14 cellular contexts compared by ENCODE assay signal in the genomic region with DNA sequence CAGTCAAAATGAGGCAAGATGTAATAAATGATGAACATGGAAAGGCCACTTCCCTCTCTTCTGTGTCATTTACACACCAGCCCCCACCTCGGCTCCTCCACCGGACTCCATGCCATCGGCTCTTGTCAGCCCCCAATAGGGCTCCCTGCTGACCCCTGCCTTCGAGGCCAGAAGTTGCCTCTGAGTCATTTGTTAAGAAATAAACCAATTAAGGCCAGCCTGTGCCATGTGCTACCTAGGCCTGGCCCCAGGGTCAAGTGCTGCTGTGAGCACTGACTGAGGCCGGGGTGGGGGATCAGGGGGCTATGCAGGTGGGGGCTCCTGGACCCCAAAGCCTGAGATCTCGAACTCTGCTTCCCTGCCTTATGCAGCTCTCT. TPM values are rescaled to one million over a fixed set of nuclear protein-coding genes. Genes with fewer than 3 reads are reported as not detected.
DNase-seq lines count a peak whose midpoint lies in the region; ATAC-seq and TF ChIP-seq lines count a peak whose summit lies in the region.
"Had no signal": no experiment of that assay in that cellular context is flagged by ENCODE, and none has a peak within 500 bp of the region (broad histone marks: within the 10 kb centered on the region; RNA-seq: fewer than 3 reads in every experiment).

No MANE protein-coding gene starts in this region.

- H4K91ac ChIP-seq in mesenchymal stem cell (ENCODE audit: low read length) = no peak overlapping the region

- H3K36me3 ChIP-seq in DND-41 (ENCODE audit: insufficient read depth, low read length) = peaks cover 40% of the 10 kb centered on the region
- peaks cover 93% of the 10 kb centered on the region for H3K36me3 ChIP-seq in KOPT-K1 (ENCODE audit: insufficient read depth, low read length)
- H3K36me3 ChIP-seq in mesenchymal stem cell (ENCODE audit: control insufficient read depth in 1 of 2, insufficient read depth in 2 of 2, low read depth in 1 of 2, low read length in 2 of 2) = no peaks in the 10 kb centered on the region

- no peak overlapping the region for H2BK12ac ChIP-seq in mesenchymal stem cell (ENCODE audit: low read length in 2 of 2)

- no peak overlapping the region for H3K23ac ChIP-seq in mesenchymal stem cell (ENCODE audit: low read length in 2 of 2)

- no peak overlapping the region for H3K14ac ChIP-seq in mesenchymal stem cell (ENCODE audit: low read length in 2 of 2)

- no peak for ATAC-seq in DND-41 (ENCODE audit: insufficient read depth, low read depth)
- ATAC-seq in GM21515 (IDR thresholded peaks at IDR 0.05; ENCODE audit: unreplicated experiment) = no peak
- no peak for ATAC-seq in HG03025 (IDR thresholded peaks at IDR 0.05; ENCODE audit: low FRiP score, unreplicated experiment)
- ATAC-seq: naive thymus-derived CD4-positive, alpha-beta T cell had no signal

- H3K27me3 ChIP-seq in DND-41 (ENCODE audit: insufficient read depth, low read length, poor library complexity) = no peaks in the 10 kb centered on the region
- H3K27me3 ChIP-seq in mesenchymal stem cell (ENCODE audit: control insufficient read depth in 1 of 2, insufficient read depth in 1 of 2, low read length in 2 of 2) = peaks cover 22 to 59% of the 10 kb centered on the region in 2 experiments

- H2BK5ac ChIP-seq in mesenchymal stem cell (ENCODE audit: low read depth, low read length, poor library complexity, severe bottlenecking) = no peak overlapping the region

- H3K4me1 ChIP-seq in DND-41 (ENCODE audit: insufficient read depth, low read length) (no peaks in the 10 kb centered on the region), mesenchymal stem cell (ENCODE audit: control insufficient read depth, insufficient read depth, low read depth, low read length) (peaks cover 17% of the 10 kb centered on the region)

- WGBS in mesenchymal stem cell = 24% methylated on average over 6 of the region's 6 CpGs

- H3K4me2 ChIP-seq in DND-41 (ENCODE audit: insufficient read depth, low read length) = no peak overlapping the region
- no peak overlapping the region for H3K4me2 ChIP-seq in mesenchymal stem cell (ENCODE audit: low read length, poor library complexity, severe bottlenecking)

- DNase-seq in DND-41 (no peak), cardiac fibroblast (ENCODE audit: low read depth in 2 of 2) (no peak), mesenchymal stem cell (peak; percentile 53), NCI-H2107 (lab: John Stamatoyannopoulos, UW) (no peak), SKM-1 (lab: John Stamatoyannopoulos, UW; ENCODE audit: unreplicated experiment) (no peak)
- DNase-seq: activated CD8-positive, alpha-beta memory T cell treated with anti-CD3 and anti-CD28 coated beads, Interleukin-2, amount 50 U/mL, for 48 hours; activated naive CD8-positive, alpha-beta T cell treated with anti-CD3 and anti-CD28 coated beads, Interleukin-2, amount 10 ng/mL, durations not matched to agents 7 days and 5 days; naive thymus-derived CD4-positive, alpha-beta T cell; NCI-H510A; RPMI8226 had no signal

- H4K20me1 ChIP-seq in DND-41 (ENCODE audit: insufficient read depth, low read length) = no peaks in the 10 kb centered on the region

- H2AFZ ChIP-seq in DND-41 (ENCODE audit: low read depth, low read length) (no peak overlapping the region), mesenchymal stem cell (ENCODE audit: low read depth, low read length) (no peak overlapping the region)

- no peak overlapping the region for H3K4me3 ChIP-seq in DND-41 (ENCODE audit: low read depth in 1 of 2, low read length in 2 of 2)
- H3K4me3 ChIP-seq in cardiac fibroblast (replicated peaks in 1 of 2; ENCODE audit: low read depth in 2 of 2, low read length in 2 of 2) = no peak overlapping the region
- H3K4me3 ChIP-seq in mesenchymal stem cell (ENCODE audit: insufficient read depth in 1 of 2, low read depth in 1 of 2, low read length in 2 of 2) = no peak overlapping the region
- H3K4me3 ChIP-seq: coronary artery had no signal

- no peaks in the 10 kb centered on the region for H3K9me3 ChIP-seq in DND-41 (ENCODE audit: insufficient read depth, low read length, severe bottlenecking)
- no peaks in the 10 kb centered on the region for H3K9me3 ChIP-seq in KOPT-K1 (ENCODE audit: insufficient read depth, low read length, poor library complexity, severe bottlenecking)
- no peaks in the 10 kb centered on the region for H3K9me3 ChIP-seq in mesenchymal stem cell (ENCODE audit: control insufficient read depth, low read length)

- no peak overlapping the region for H3K18ac ChIP-seq in mesenchymal stem cell (ENCODE audit: low read depth in 1 of 2, low read length in 2 of 2)

- H3K27ac ChIP-seq in DND-41 (ENCODE audit: low read length) = no peak overlapping the region
- peak overlapping the region; percentile 22 for H3K27ac ChIP-seq in KOPT-K1 (ENCODE audit: low read depth, low read length, poor library complexity, severe bottlenecking)
- no peak overlapping the region for H3K27ac ChIP-seq in mesenchymal stem cell (ENCODE audit: low read length, poor library complexity, severe bottlenecking)
- H3K27ac ChIP-seq: coronary artery had no signal

- no peak overlapping the region for H3K4ac ChIP-seq in mesenchymal stem cell (ENCODE audit: low read depth in 1 of 2, low read length in 2 of 2)

- TF ChIP-seq CTCF in DND-41 (IDR thresholded peaks at IDR 0.05; ENCODE audit: borderline replicate concordance, extremely low read depth, low read length, poor library complexity, severe bottlenecking) = peak; percentile 3
- TF ChIP-seq CTCF in cardiac fibroblast (IDR thresholded peaks at IDR 0.05; ENCODE audit: low read depth, low read length) = peak; percentile 5

- H3K9ac ChIP-seq in DND-41 (ENCODE audit: low read depth, low read length) (no peak overlapping the region), mesenchymal stem cell (ENCODE audit: low read length) (no peak overlapping the region)

- H4K8ac ChIP-seq in mesenchymal stem cell (ENCODE audit: low read length) = no peak overlapping the region

- no peak overlapping the region for H2AK5ac ChIP-seq in mesenchymal stem cell (ENCODE audit: low read length, severe bottlenecking)

- no peak overlapping the region for H2BK120ac ChIP-seq in mesenchymal stem cell (ENCODE audit: low read depth, low read length)

- H3K79me2 ChIP-seq in DND-41 (ENCODE audit: insufficient read depth, low read length) = no peaks in the 10 kb centered on the region

- H3K79me1 ChIP-seq in mesenchymal stem cell (replicated peaks; ENCODE audit: low read length, poor library complexity, severe bottlenecking) = no peaks in the 10 kb centered on the region

- no peak overlapping the region for H2BK15ac ChIP-seq in mesenchymal stem cell (ENCODE audit: low read depth, poor library complexity, severe bottlenecking)

RNA-seq across cellular contexts. Expression of gene TESC, which starts 53.2 kb away (rescaled TPM):
- 0.19 TPM for polyA plus RNA-seq in mesenchymal stem cell (2013, experiment 1 of 2)
- 0.26 TPM for polyA plus RNA-seq in mesenchymal stem cell (2013, experiment 2 of 2)
